In genomic region chr6:33599413-33599911, GRCh38 we compare ENCODE assay signal across 13 cellular contexts. TPM values are rescaled to one million over a fixed set of nuclear protein-coding genes. Genes with fewer than 3 reads are reported as not detected.
DNase-seq lines count a peak whose midpoint lies in the region; ATAC-seq and TF ChIP-seq lines count a peak whose summit lies in the region.
"Had no signal": no experiment of that assay in that cellular context is flagged by ENCODE, and none has a peak within 500 bp of the region (broad histone marks: within the 10 kb centered on the region; RNA-seq: fewer than 3 reads in every experiment).

No MANE protein-coding gene starts in this region.

- no peaks in the 10 kb centered on the region for H3K9me3 Mint-ChIP-seq in activated CD4-positive, alpha-beta memory T cell treated with anti-CD3 and anti-CD28 coated beads for 36 hours
- H3K9me3 Mint-ChIP-seq in activated CD4-positive, alpha-beta memory T cell treated with anti-CD3 and anti-CD28 coated beads, Interleukin-2, amount 10 ng/mL, durations not matched to agents 7 days and 5 days = no peaks in the 10 kb centered on the region

- H3K27me3 Mint-ChIP-seq in activated CD4-positive, alpha-beta memory T cell treated with anti-CD3 and anti-CD28 coated beads for 36 hours = no peaks in the 10 kb centered on the region
- H3K27me3 Mint-ChIP-seq in activated CD4-positive, alpha-beta memory T cell treated with anti-CD3 and anti-CD28 coated beads, Interleukin-2, amount 10 ng/mL, durations not matched to agents 7 days and 5 days = peaks cover 12% of the 10 kb centered on the region
- H3K27me3 Mint-ChIP-seq: activated CD4-positive, alpha-beta T cell treated with anti-CD3 and anti-CD28 coated beads for 36 hours had no signal

- no peak for DNase-seq in activated CD4-positive, alpha-beta memory T cell treated with anti-CD3 and anti-CD28 coated beads for 36 hours
- DNase-seq in activated CD4-positive, alpha-beta memory T cell treated with anti-CD3 and anti-CD28 coated beads, Interleukin-2, amount 10 ng/mL, durations not matched to agents 7 days and 5 days = no peak
- DNase-seq in RWPE2 (ENCODE audit: low spot score) = no peak
- DNase-seq in left ventricle myocardium superior = no peak
- DNase-seq in testis = no peak
- DNase-seq in stimulated activated CD4-positive, alpha-beta T cell treated with anti-CD3 and anti-CD28 coated beads, Interleukin-2, amount 100 ng/mL, for 48 hours = no peak
- DNase-seq: activated CD4-positive, alpha-beta T cell treated with anti-CD3 and anti-CD28 coated beads for 36 hours; activated naive CD4-positive, alpha-beta T cell; posterior cingulate gyrus had no signal

- H3K36me3 Mint-ChIP-seq in activated CD4-positive, alpha-beta memory T cell treated with anti-CD3 and anti-CD28 coated beads for 36 hours = no peaks in the 10 kb centered on the region
- H3K36me3 Mint-ChIP-seq in activated CD4-positive, alpha-beta memory T cell treated with anti-CD3 and anti-CD28 coated beads, Interleukin-2, amount 10 ng/mL, durations not matched to agents 7 days and 5 days (ENCODE audit: low read depth) = no peaks in the 10 kb centered on the region

- H3K4me3 Mint-ChIP-seq in activated CD4-positive, alpha-beta memory T cell treated with anti-CD3 and anti-CD28 coated beads for 36 hours = no peak overlapping the region
- no peak overlapping the region for H3K4me3 Mint-ChIP-seq in activated CD4-positive, alpha-beta memory T cell treated with anti-CD3 and anti-CD28 coated beads, Interleukin-2, amount 10 ng/mL, durations not matched to agents 7 days and 5 days
- H3K4me3 Mint-ChIP-seq: activated CD4-positive, alpha-beta T cell treated with anti-CD3 and anti-CD28 coated beads for 36 hours had no signal

- TF ChIP-seq POLR2A in testis (IDR thresholded peaks at IDR 0.05) (no peak), GM18505 (IDR thresholded peaks at IDR 0.05; ENCODE audit: borderline replicate concordance, extremely low read depth, insufficient read depth, insufficient read length) (no peak)

- no peaks in the 10 kb centered on the region for H3K27me3 ChIP-seq in RWPE2 (ENCODE audit: insufficient read depth, poor library complexity, severe bottlenecking)
- H3K27me3 ChIP-seq in testis = no peaks in the 10 kb centered on the region

- H3K4me1 ChIP-seq in RWPE2 (ENCODE audit: insufficient read depth, poor library complexity, severe bottlenecking) (peaks cover 12% of the 10 kb centered on the region), testis (peaks cover 13% of the 10 kb centered on the region)
- H3K4me1 ChIP-seq: gastroesophageal sphincter had no signal

- ATAC-seq in RWPE2 (ENCODE audit: low read depth) (peak; percentile 74), left ventricle myocardium superior (peak; percentile 15), GM18505 (IDR thresholded peaks at IDR 0.05; ENCODE audit: unreplicated experiment) (no peak), GM19035 (IDR thresholded peaks at IDR 0.05; ENCODE audit: unreplicated experiment) (no peak)
- ATAC-seq: activated CD4-positive, alpha-beta T cell treated with anti-CD3 and anti-CD28 coated beads for 36 hours; gastroesophageal sphincter had no signal

- POLR2A ChIA-PET in activated CD4-positive, alpha-beta memory T cell treated with anti-CD3 and anti-CD28 coated beads for 36 hours (lab: Charles Lee) = no interaction called here
- POLR2A ChIA-PET in activated CD4-positive, alpha-beta memory T cell treated with anti-CD3 and anti-CD28 coated beads, Interleukin-2, amount 10 ng/mL, durations not matched to agents 7 days and 5 days (lab: Charles Lee) = no interaction called here

- TF ChIP-seq CTCF in RWPE2 (IDR thresholded peaks at IDR 0.05; ENCODE audit: poor library complexity, severe bottlenecking) = no peak
- no peak for TF ChIP-seq CTCF in testis (IDR thresholded peaks at IDR 0.05)

- peak overlapping the region; percentile 64 for H3K27ac ChIP-seq in RWPE2 (ENCODE audit: poor library complexity, severe bottlenecking)
- peak overlapping the region; percentile 24 to 53 for H3K27ac ChIP-seq in testis
- H3K27ac ChIP-seq: gastroesophageal sphincter, KMS-11 had no signal

- no peaks in the 10 kb centered on the region for H3K9me3 ChIP-seq in RWPE2 (ENCODE audit: severe bottlenecking)
- H3K9me3 ChIP-seq in testis = no peaks in the 10 kb centered on the region

- H3K4me1 Mint-ChIP-seq in activated CD4-positive, alpha-beta memory T cell treated with anti-CD3 and anti-CD28 coated beads for 36 hours (ENCODE audit: low read depth) = peaks cover 9% of the 10 kb centered on the region
- H3K4me1 Mint-ChIP-seq in activated CD4-positive, alpha-beta memory T cell treated with anti-CD3 and anti-CD28 coated beads, Interleukin-2, amount 10 ng/mL, durations not matched to agents 7 days and 5 days = peaks cover 19% of the 10 kb centered on the region

- CTCF ChIA-PET in activated CD4-positive, alpha-beta memory T cell treated with anti-CD3 and anti-CD28 coated beads for 36 hours (lab: Charles Lee) = interaction anchor here (2.4 kb wide), 1 partner anchor 10 kb away, joined by 6 read pairs; no protein-coding TSS in a partner anchor
- CTCF ChIA-PET in activated CD4-positive, alpha-beta memory T cell treated with anti-CD3 and anti-CD28 coated beads, Interleukin-2, amount 10 ng/mL, durations not matched to agents 7 days and 5 days (lab: Charles Lee) = interaction anchor here (0.6 to 5.7 kb wide), 2 partner anchors 8 to 158 kb away, joined by 4 to 32 read pairs; no protein-coding TSS in a partner anchor

- H3K36me3 ChIP-seq in RWPE2 (ENCODE audit: low read depth) = no peaks in the 10 kb centered on the region
- H3K36me3 ChIP-seq in testis (ENCODE audit: low read depth, missing control alignments) = no peaks in the 10 kb centered on the region
- H3K36me3 ChIP-seq: gastroesophageal sphincter had no signal

- H3K4me3 ChIP-seq in RWPE2 (ENCODE audit: severe bottlenecking) (no peak overlapping the region), testis (no peak overlapping the region)
- H3K4me3 ChIP-seq: gastroesophageal sphincter had no signal

- peak overlapping the region; percentile 21 for H3K27ac Mint-ChIP-seq in activated CD4-positive, alpha-beta memory T cell treated with anti-CD3 and anti-CD28 coated beads for 36 hours
- no peak overlapping the region for H3K27ac Mint-ChIP-seq in activated CD4-positive, alpha-beta memory T cell treated with anti-CD3 and anti-CD28 coated beads, Interleukin-2, amount 10 ng/mL, durations not matched to agents 7 days and 5 days
- H3K27ac Mint-ChIP-seq: activated CD4-positive, alpha-beta T cell treated with anti-CD3 and anti-CD28 coated beads for 36 hours had no signal

- intact Hi-C loops in activated CD4-positive, alpha-beta memory T cell treated with anti-CD3 and anti-CD28 coated beads for 36 hours (cut with micrococcal nuclease) = no loop called here
- intact Hi-C loops in left ventricle myocardium superior (cut with micrococcal nuclease) (no loop called here), testis (cut with DNase I; ENCODE audit: low total_unique reads) (no loop called here)

- 54 to 86% methylated on average over 7 to 9 of the region's 9 CpGs for WGBS in testis, 2 donors

RNA-seq across cellular contexts. Expression of gene BAK1, which starts 19.4 kb away (rescaled TPM):
- total RNA-seq in activated CD4-positive, alpha-beta memory T cell treated with anti-CD3 and anti-CD28 coated beads for 36 hours = 10 to 100 TPM; 56.3 to 57.7 TPM
- 100 to 1,000 TPM in 1 of 2 experiments, 10 to 100 TPM in 1; 97.9 to 100 TPM for total RNA-seq in activated CD4-positive, alpha-beta memory T cell treated with anti-CD3 and anti-CD28 coated beads, Interleukin-2, amount 10 ng/mL, durations not matched to agents 7 days and 5 days
- total RNA-seq in left ventricle myocardium superior (23.1 TPM), testis (10 to 100 TPM; 13.1 to 14.8 TPM)
- 17.3 TPM for polyA plus RNA-seq in testis (ENCODE audit: insufficient read depth, low read depth, low replicate concordance)

RNA-seq across cellular contexts. Expression of gene ITPR3, which starts 21.7 kb away (rescaled TPM):
- total RNA-seq in activated CD4-positive, alpha-beta memory T cell treated with anti-CD3 and anti-CD28 coated beads for 36 hours = 10 to 100 TPM; 41.6 to 45.6 TPM
- 10 to 100 TPM; 54.2 to 55.1 TPM for total RNA-seq in activated CD4-positive, alpha-beta memory T cell treated with anti-CD3 and anti-CD28 coated beads, Interleukin-2, amount 10 ng/mL, durations not matched to agents 7 days and 5 days
- 6.1 TPM for total RNA-seq in left ventricle myocardium superior
- total RNA-seq in testis = 100 to 1,000 TPM in 1 of 2 donors, 10 to 100 TPM in 1; 80.3 to 146 TPM
- 58.2 TPM for polyA plus RNA-seq in testis (ENCODE audit: insufficient read depth, low read depth, low replicate concordance)

Comparison
In these comparisons a context has a peak if more than half of its experiments do, and no peak if none do; other contexts are left out.
1. ATAC-seq: peak in RWPE2 (single experiment) and left ventricle myocardium superior (single experiment); none in GM18505 (single experiment) and GM19035 (single experiment).